ENCODE assay signal across 20 cellular contexts in genomic region chr2:156752042-156752441, GRCh38.
A peak's percentile ranks its signal among the peaks of the same experiment; 100 is the strongest.
DNase-seq lines count a peak whose midpoint lies in the region; ATAC-seq, FAIRE-seq and TF ChIP-seq lines count a peak whose summit lies in the region.
"Had no signal": no experiment of that assay in that cellular context is flagged by ENCODE, and none has a peak within 500 bp of the region (broad histone marks: within the 10 kb centered on the region; RNA-seq: fewer than 3 reads in every experiment).

No MANE protein-coding gene starts in this region.

- H4K91ac ChIP-seq in IMR-90 (ENCODE audit: insufficient read depth, low read depth, low read length), result no peak overlapping the region

- no peak for FAIRE-seq in HepG2 (lab: Jason Lieb, UNC)
- FAIRE-seq: D721Med, G401.6, GM12891, GM19239 had no signal

- H2BK5ac ChIP-seq in IMR-90 (ENCODE audit: low read depth, low read length, poor library complexity, severe bottlenecking), result no peak overlapping the region

- H2BK20ac ChIP-seq in IMR-90 (ENCODE audit: low read depth, low read length), result no peak overlapping the region

- H3K9me3 ChIP-seq in HepG2 (ENCODE audit: low read length), result 0 out of 2 replicates have a peak, but pooled peaks cover 5% of the 10 kb centered on the region
- no peaks in the 10 kb centered on the region for H3K9me3 ChIP-seq in right lobe of liver
- no peaks in the 10 kb centered on the region for H3K9me3 ChIP-seq in IMR-90 (ENCODE audit: control insufficient read depth, insufficient read depth, low read length)
- H3K9me3 ChIP-seq in heart left ventricle, result no peaks in the 10 kb centered on the region
- H3K9me3 ChIP-seq: BLaER1 treated with 17β-estradiol and CSF1 and Interleukin-3, amounts not matched to agents 10 nM and 100 nM; Caco-2 had no signal

- TF ChIP-seq RAD21 in HepG2 (CRISPR knock-in tag; IDR thresholded peaks at IDR 0.05) (no peak), IMR-90 (IDR thresholded peaks at IDR 0.05; ENCODE audit: low read length) (no peak)

- DNase-seq in HepG2 (ENCODE audit: low spot score), result no peak
- no peak for DNase-seq in right lobe of liver
- DNase-seq in IMR-90, result no peak
- DNase-seq in heart left ventricle, result no peak
- DNase-seq in NCI-H2227 (lab: John Stamatoyannopoulos, UW; ENCODE audit: unreplicated experiment), result no peak
- DNase-seq: ACHN; AML-193; Caco-2; Calu3; CD4-positive, alpha-beta T cell; CD8-positive, alpha-beta T cell; DMS79 treated with DMSO at 0.1 percent for 48 hours; GF-D8 had no signal

- H3K56ac ChIP-seq in IMR-90 (ENCODE audit: extremely low read depth, insufficient read depth, low read length), result no peak overlapping the region

- H3K4me1 ChIP-seq in HepG2 (ENCODE audit: insufficient read depth, low read length) (no peaks in the 10 kb centered on the region), right lobe of liver (no peaks in the 10 kb centered on the region), IMR-90 (ENCODE audit: control insufficient read depth, insufficient read depth, low read length) (no peaks in the 10 kb centered on the region), heart left ventricle (peaks cover 0 to 2% (median 0%) of the 10 kb centered on the region in 12 donors)
- H3K4me1 ChIP-seq: Caco-2 had no signal

- POLR2A ChIA-PET in HepG2 (lab: Yijun Ruan, JAX), result no interaction called here
- POLR2A ChIA-PET in IMR-90 (lab: Charles Lee; ENCODE audit: unreplicated experiment), result no interaction called here

- H3K23ac ChIP-seq in IMR-90 (ENCODE audit: low read depth, low read length), result no peak overlapping the region

- H3K27ac ChIP-seq in HepG2 (ENCODE audit: extremely low read length, insufficient read depth, low read length) (no peak overlapping the region), right lobe of liver (no peak overlapping the region), IMR-90 (ENCODE audit: insufficient read depth, low read length) (no peak overlapping the region), heart left ventricle (no peak overlapping the region)
- H3K27ac ChIP-seq: 22Rv1; BLaER1 treated with 17β-estradiol and CSF1 and Interleukin-3, amounts not matched to agents 10 nM and 100 nM; C4-2B had no signal

- no peak overlapping the region for H2BK15ac ChIP-seq in IMR-90 (ENCODE audit: low read depth, low read length)

- no peak overlapping the region for H2AK5ac ChIP-seq in IMR-90 (ENCODE audit: low read depth, low read length)

- TF ChIP-seq CTCF in HepG2 (CRISPR knock-in tag; IDR thresholded peaks at IDR 0.05), result no peak
- TF ChIP-seq CTCF in right lobe of liver (IDR thresholded peaks at IDR 0.05), result no peak
- no peak for TF ChIP-seq CTCF in IMR-90 (conservative IDR thresholded peaks at IDR 0.05; ENCODE audit: low read depth, low read length)
- no peak for TF ChIP-seq CTCF in heart left ventricle (IDR thresholded peaks at IDR 0.05)

- H3K79me1 ChIP-seq in IMR-90 (ENCODE audit: low read depth in 1 of 2, low read length in 2 of 2), result no peaks in the 10 kb centered on the region

- no peak overlapping the region for H3K14ac ChIP-seq in IMR-90 (replicated peaks; ENCODE audit: low read depth, low read length)

- H3K9me1 ChIP-seq in IMR-90 (ENCODE audit: insufficient read depth, low read length), result no peaks in the 10 kb centered on the region

- H3K4ac ChIP-seq in IMR-90 (ENCODE audit: low read depth, low read length), result no peak overlapping the region

- in situ Hi-C loops in HepG2 (cut with HindIII; ENCODE audit: extremely low pct_ligation_motif_present, low pct_unique_long_range_greater_than_20kb) (no loop called here), IMR-90 (cut with MboI; ENCODE audit: low sequenced_read_pairs) (no loop called here)

- no peak overlapping the region for H4K5ac ChIP-seq in IMR-90 (ENCODE audit: low read depth, low read length)

- H3K36me3 ChIP-seq in HepG2 (replicated peaks in 1 of 2; ENCODE audit: control insufficient read depth in 1 of 2, insufficient read depth in 2 of 2, low read length in 2 of 2) (no peaks in the 10 kb centered on the region), right lobe of liver (no peaks in the 10 kb centered on the region), IMR-90 (ENCODE audit: control insufficient read depth, insufficient read depth, low read length) (no peaks in the 10 kb centered on the region), heart left ventricle (no peaks in the 10 kb centered on the region)
- H3K36me3 ChIP-seq: BLaER1 treated with 17β-estradiol and CSF1 and Interleukin-3, amounts not matched to agents 10 nM and 100 nM had no signal

- CTCF ChIA-PET in HepG2 (lab: Yijun Ruan, JAX; ENCODE audit: low intra/inter-chr PET ratio, low total read pairs), result no interaction called here
- CTCF ChIA-PET in IMR-90 (lab: Yijun Ruan, JAX), result no interaction called here

- no peak overlapping the region for H2AFZ ChIP-seq in HepG2 (ENCODE audit: low read length)
- no peak overlapping the region for H2AFZ ChIP-seq in IMR-90 (replicated peaks; ENCODE audit: low read length, poor library complexity)

- BruUV-seq in HepG2 (replicated peaks; lab: Mats Ljungman, UMichigan), result no TSS peak
- no TSS peak for BruUV-seq in IMR-90 (replicated peaks; lab: Mats Ljungman, UMichigan)

- ATAC-seq in HepG2, result no peak
- no peak for ATAC-seq in right lobe of liver
- ATAC-seq in IMR-90 (ENCODE audit: low read depth), result no peak
- no peak for ATAC-seq in heart left ventricle
- ATAC-seq: CD8-positive, alpha-beta T cell had no signal

- TF ChIP-seq POLR2A in HepG2 (IDR thresholded peaks at IDR 0.05; ENCODE audit: insufficient read depth in 1 of 2, low read depth in 2 of 2, low read length in 2 of 2), result no peak
- TF ChIP-seq POLR2A in right lobe of liver (IDR thresholded peaks at IDR 0.05), result no peak
- no peak for TF ChIP-seq POLR2A in IMR-90 (IDR thresholded peaks at IDR 0.05; ENCODE audit: low read depth, low read length)
- TF ChIP-seq POLR2A in heart left ventricle (IDR thresholded peaks at IDR 0.05), result no peak

- intact Hi-C loops in HepG2 (cut with micrococcal nuclease; ENCODE audit: unreplicated experiment) (no loop called here), right lobe of liver (cut with DNase I) (no loop called here), IMR-90 (cut with micrococcal nuclease) (no loop called here), heart left ventricle (cut with DNase I) (no loop called here)

- no peak overlapping the region for H3K9ac ChIP-seq in HepG2 (ENCODE audit: insufficient read depth, low read depth, low read length)
- H3K9ac ChIP-seq in IMR-90 (ENCODE audit: low read depth, low read length), result no peak overlapping the region
- H3K9ac ChIP-seq: BLaER1 treated with 17β-estradiol and CSF1 and Interleukin-3, amounts not matched to agents 10 nM and 100 nM had no signal

- no peak overlapping the region for H3K4me3 ChIP-seq in HepG2 (replicated peaks in 1 of 3; ENCODE audit: insufficient read depth in 1 of 3, low read depth in 2 of 3, low read length in 3 of 3)
- H3K4me3 ChIP-seq in right lobe of liver, result no peak overlapping the region
- no peak overlapping the region for H3K4me3 ChIP-seq in IMR-90 (ENCODE audit: insufficient read depth, low read depth, low read length)
- no peak overlapping the region for H3K4me3 ChIP-seq in heart left ventricle
- H3K4me3 ChIP-seq: BLaER1 treated with 17β-estradiol and CSF1 and Interleukin-3, amounts not matched to agents 10 nM and 100 nM had no signal

- no peaks in the 10 kb centered on the region for H3K79me2 ChIP-seq in HepG2 (ENCODE audit: insufficient read depth, low read length)

- TF ChIP-seq EP300 in HepG2 (IDR thresholded peaks at IDR 0.05; ENCODE audit: low read depth in 2 of 2, low read length in 2 of 2) (no peak), HepG2 (CRISPR knock-in tag; IDR thresholded peaks at IDR 0.05; ENCODE audit: borderline replicate concordance) (no peak)

- dilution Hi-C loops in IMR-90 (cut with HindIII; ENCODE audit: low sequenced_read_pairs, unreplicated experiment), result no loop called here

- H2AK9ac ChIP-seq in IMR-90 (replicated peaks; ENCODE audit: low read depth, low read length, poor library complexity), result no peak overlapping the region

- no peaks in the 10 kb centered on the region for H4K20me1 ChIP-seq in HepG2 (ENCODE audit: insufficient read depth, low read length)
- no peaks in the 10 kb centered on the region for H4K20me1 ChIP-seq in IMR-90 (ENCODE audit: insufficient read depth, low read length)
- H4K20me1 ChIP-seq: BLaER1 treated with 17β-estradiol and CSF1 and Interleukin-3, amounts not matched to agents 10 nM and 100 nM had no signal

- H3K4me2 ChIP-seq in HepG2 (ENCODE audit: low read depth, low read length) (no peak overlapping the region), IMR-90 (ENCODE audit: low read depth, low read length) (no peak overlapping the region)
- H3K4me2 ChIP-seq: BLaER1 treated with 17β-estradiol and CSF1 and Interleukin-3, amounts not matched to agents 10 nM and 100 nM had no signal

- H3K27me3 ChIP-seq in HepG2 (ENCODE audit: control insufficient read depth in 1 of 2, insufficient read depth in 2 of 2, low read length in 2 of 2) (no peaks in the 10 kb centered on the region), right lobe of liver (no peaks in the 10 kb centered on the region), IMR-90 (ENCODE audit: control insufficient read depth, insufficient read depth, low read length) (no peaks in the 10 kb centered on the region; the same call in 1 of the 2 replicates), heart left ventricle (no peaks in the 10 kb centered on the region)
- H3K27me3 ChIP-seq: BLaER1 treated with 17β-estradiol and CSF1 and Interleukin-3, amounts not matched to agents 10 nM and 100 nM had no signal

- no peak overlapping the region for H4K8ac ChIP-seq in IMR-90 (ENCODE audit: low read depth in 2 of 2, low read length in 2 of 2)

- no peak overlapping the region for H2BK120ac ChIP-seq in IMR-90 (ENCODE audit: low read depth, low read length)

- WGBS in HepG2 (ENCODE audit: low lambda C conversion rate), result 4% methylated on average over 2 of the region's 2 CpGs
- 78% methylated on average over 2 of the region's 2 CpGs for WGBS in right lobe of liver (ENCODE audit: insufficient coverage, low coverage, low lambda C conversion rate, missing lambda C conversion rate)
- WGBS in IMR-90 (ENCODE audit: extremely low coverage in 2 of 2, insufficient read length in 1 of 2), 2 experiments, result 50% methylated on average over 1 of the region's 2 CpGs; no CpG with 5 or more reads in 1 of the 2 experiments
- 79 to 84% (median 81%) methylated on average over 2 of the region's 2 CpGs for WGBS in heart left ventricle, 4 donors

- H3K18ac ChIP-seq in IMR-90 (ENCODE audit: low read depth, low read length), result no peak overlapping the region

TF ChIP-seq in HepG2, 621 proteins besides CTCF, POLR2A, EP300 and RAD21 (continues in another document):
- TF ChIP-seq MAFK (conservative IDR thresholded peaks at IDR 0.05 in 1 of 2, IDR thresholded peaks at IDR 0.05 in 1 of 2; ENCODE audit: low read length in 2 of 2) (peak; percentile 72), MAFF (IDR thresholded peaks at IDR 0.05; ENCODE audit: low read depth, low read length) (peak; percentile 59; the same call in 1 of the 2 replicates)

TF ChIP-seq in IMR-90, 13 proteins besides CTCF, POLR2A, EP300 and RAD21 (continues in another document):
- TF ChIP-seq SMC3 (IDR thresholded peaks at IDR 0.05; ENCODE audit: low read depth, low read length) (no peak), MXI1 (IDR thresholded peaks at IDR 0.05; ENCODE audit: borderline replicate concordance, low read depth, low read length) (no peak), FOS (IDR thresholded peaks at IDR 0.05; ENCODE audit: low read depth, low read length) (no peak)
